ENCODE assay signal across 17 cellular contexts in genomic region chr2:67041051-67041450, GRCh38.
"Had no signal": no experiment of that assay in that cellular context is flagged by ENCODE, and none has a peak within 500 bp of the region (broad histone marks: within the 10 kb centered on the region; RNA-seq: fewer than 3 reads in every experiment).

No MANE protein-coding gene starts in this region.

- H3K9me3 Mint-ChIP-seq: nephron progenitor cell had no signal

- H2AFZ ChIP-seq: hepatocyte had no signal

- FAIRE-seq: endometrium, small intestine had no signal

- H3K27ac ChIP-seq: gastrocnemius medialis, hepatocyte, neutrophil had no signal

- H3K4me2 ChIP-seq: hepatocyte had no signal

- H3K79me2 ChIP-seq: hepatocyte had no signal

- H3K4me1 Mint-ChIP-seq: naive thymus-derived CD4-positive, alpha-beta T cell had no signal

- H3K27ac Mint-ChIP-seq: naive thymus-derived CD4-positive, alpha-beta T cell had no signal

- H3K36me3 Mint-ChIP-seq: naive thymus-derived CD4-positive, alpha-beta T cell had no signal

- H3K4me3 ChIP-seq: gastrocnemius medialis, hepatocyte, lung had no signal

- H3K4me3 Mint-ChIP-seq: naive thymus-derived CD4-positive, alpha-beta T cell; nephron progenitor cell had no signal

- H3K36me3 ChIP-seq: gastrocnemius medialis, neutrophil had no signal

- H3K9me3 ChIP-seq: gastrocnemius medialis, neutrophil had no signal

- H3K4me1 ChIP-seq: gastrocnemius medialis had no signal

- DNase-seq: effector memory CD4-positive, alpha-beta T cell; gastrocnemius medialis; left colon; left ventricle myocardium superior; mesendoderm; naive thymus-derived CD4-positive, alpha-beta T cell; nephron progenitor cell; right cardiac atrium; small intestine; stimulated activated CD4-positive, alpha-beta T cell treated with anti-CD3 and anti-CD28 coated beads, Interleukin-12 subunit alpha, Interleukin-12 subunit beta, amount 100 ng/mL, for 4 hours; stimulated activated CD4-positive, alpha-beta T cell treated with anti-CD3 and anti-CD28 coated beads, Interleukin-2, amount 100 ng/mL, for 48 hours; stimulated activated naive CD4-positive, alpha-beta T cell treated with Interleukin-2 at 50 U/mL for 16 hours; trophoblast cell had no signal

- H3K27me3 ChIP-seq: gastrocnemius medialis, hepatocyte, neutrophil had no signal
